In the genomic region with DNA sequence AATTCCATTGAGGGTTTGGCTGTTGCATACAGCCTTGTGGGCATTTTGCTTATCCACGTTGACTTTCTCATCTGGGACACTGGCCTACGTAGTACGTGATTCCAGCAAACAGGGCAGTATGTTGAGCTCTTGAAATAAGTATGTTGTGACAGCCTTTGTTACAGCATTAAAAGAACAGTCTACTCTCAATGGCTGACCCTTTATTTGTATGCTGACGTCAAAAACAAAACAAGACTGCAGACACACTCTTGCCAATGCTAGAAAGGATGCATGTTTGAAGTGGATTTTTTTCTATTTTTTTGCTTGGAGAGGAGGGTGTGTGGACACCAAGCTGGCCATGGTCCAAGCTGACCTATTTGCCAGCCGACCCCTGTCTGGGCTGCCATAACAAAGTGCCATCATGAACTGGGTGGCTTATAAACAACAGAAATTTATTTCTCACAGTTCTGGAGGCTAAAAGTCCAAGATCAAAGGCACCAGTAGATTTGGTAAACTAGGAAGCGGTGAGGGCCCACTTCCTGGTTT, we compare ENCODE assay signal across 8 cellular contexts. TPM values are rescaled to one million over a fixed set of nuclear protein-coding genes. Genes with fewer than 3 reads are reported as not detected.
DNase-seq lines count a peak whose midpoint lies in the region; ATAC-seq lines count a peak whose summit lies in the region.

No MANE protein-coding gene starts in this region.

- H3K9me3 Mint-ChIP-seq in activated CD8-positive, alpha-beta memory T cell treated with anti-CD3 and anti-CD28 coated beads, Interleukin-2, amount 10 ng/mL, durations not matched to agents 7 days and 5 days (ENCODE audit: low read depth) = no peaks in the 10 kb centered on the region
- H3K9me3 Mint-ChIP-seq in activated T-helper 17 cell treated with anti-CD3 and anti-CD28 coated beads, Interleukin-2, amount 50 U/mL, for 72 hours = no peaks in the 10 kb centered on the region

- ATAC-seq in activated CD8-positive, alpha-beta memory T cell treated with anti-CD3 and anti-CD28 coated beads, Interleukin-2, amount 10 ng/mL, durations not matched to agents 7 days and 5 days = no peak
- no peak for ATAC-seq in activated T-helper 17 cell treated with anti-CD3 and anti-CD28 coated beads, Interleukin-2, amount 50 U/mL, for 72 hours (replicated peaks)

- H3K36me3 Mint-ChIP-seq in activated CD8-positive, alpha-beta memory T cell treated with anti-CD3 and anti-CD28 coated beads, Interleukin-2, amount 10 ng/mL, durations not matched to agents 7 days and 5 days = peaks cover 6% of the 10 kb centered on the region
- peaks cover 19% of the 10 kb centered on the region for H3K36me3 Mint-ChIP-seq in activated T-helper 17 cell treated with anti-CD3 and anti-CD28 coated beads, Interleukin-2, amount 50 U/mL, for 72 hours (ENCODE audit: low read depth)

- H3K4me1 ChIP-seq in iPS-20b (ENCODE audit: insufficient read depth, low read length) = peaks cover 4% of the 10 kb centered on the region; the same call in 1 of the 2 replicates

- no peak overlapping the region for H3K9ac ChIP-seq in iPS-20b (ENCODE audit: low read depth, low read length)

- peak overlapping the region; percentile 77 for H3K27ac Mint-ChIP-seq in activated CD8-positive, alpha-beta memory T cell treated with anti-CD3 and anti-CD28 coated beads, Interleukin-2, amount 10 ng/mL, durations not matched to agents 7 days and 5 days
- H3K27ac Mint-ChIP-seq in activated T-helper 17 cell treated with anti-CD3 and anti-CD28 coated beads, Interleukin-2, amount 50 U/mL, for 72 hours = peak overlapping the region; percentile 90

- H3K27me3 Mint-ChIP-seq in activated CD8-positive, alpha-beta memory T cell treated with anti-CD3 and anti-CD28 coated beads, Interleukin-2, amount 10 ng/mL, durations not matched to agents 7 days and 5 days = peaks cover 11% of the 10 kb centered on the region
- peaks cover 6% of the 10 kb centered on the region for H3K27me3 Mint-ChIP-seq in activated T-helper 17 cell treated with anti-CD3 and anti-CD28 coated beads, Interleukin-2, amount 50 U/mL, for 72 hours

- peak overlapping the region; percentile 72 for H3K4me3 Mint-ChIP-seq in activated CD8-positive, alpha-beta memory T cell treated with anti-CD3 and anti-CD28 coated beads, Interleukin-2, amount 10 ng/mL, durations not matched to agents 7 days and 5 days
- peak overlapping the region; percentile 81 for H3K4me3 Mint-ChIP-seq in activated T-helper 17 cell treated with anti-CD3 and anti-CD28 coated beads, Interleukin-2, amount 50 U/mL, for 72 hours

- H3K27ac ChIP-seq in iPS-20b (ENCODE audit: low read length) = no peak overlapping the region
- H3K27ac ChIP-seq in substantia nigra (ENCODE audit: low read depth, low read length, poor library complexity, severe bottlenecking) = peak overlapping the region; percentile 76

- H3K9me3 ChIP-seq in iPS-20b (ENCODE audit: insufficient read depth, low read depth, low read length) = no peaks in the 10 kb centered on the region

- H3K4me1 Mint-ChIP-seq in activated CD8-positive, alpha-beta memory T cell treated with anti-CD3 and anti-CD28 coated beads, Interleukin-2, amount 10 ng/mL, durations not matched to agents 7 days and 5 days = peaks cover 21% of the 10 kb centered on the region
- H3K4me1 Mint-ChIP-seq in activated T-helper 17 cell treated with anti-CD3 and anti-CD28 coated beads, Interleukin-2, amount 50 U/mL, for 72 hours = peaks cover 2% of the 10 kb centered on the region

- peak overlapping the region; percentile 92; the same call in 1 of the 2 replicates for H3K4me3 ChIP-seq in iPS-20b (ENCODE audit: low read length)

- H3K27me3 ChIP-seq in iPS-20b (ENCODE audit: insufficient read depth, low read length) = no peaks in the 10 kb centered on the region

- peaks cover 28% of the 10 kb centered on the region for H3K36me3 ChIP-seq in iPS-20b (ENCODE audit: insufficient read depth, low read depth, low read length)

- CTCF ChIA-PET in activated CD8-positive, alpha-beta memory T cell treated with anti-CD3 and anti-CD28 coated beads, Interleukin-2, amount 10 ng/mL, durations not matched to agents 7 days and 5 days (lab: Charles Lee) = interaction anchor here (0.8 to 7.1 kb wide), 14 partner anchors 9 to 516 kb away, joined by 3 to 125 read pairs (median 4); partner anchors contain the start of genes DHX35, RALGAPB, RPRD1B and SNHG17

- no peak for DNase-seq in activated CD8-positive, alpha-beta memory T cell treated with anti-CD3 and anti-CD28 coated beads, Interleukin-2, amount 10 ng/mL, durations not matched to agents 7 days and 5 days
- no peak for DNase-seq in activated CD8-positive, alpha-beta memory T cell treated with anti-CD3 and anti-CD28 coated beads, Interleukin-2, amount 50 U/mL, for 4 hours
- DNase-seq in substantia nigra (lab: John Stamatoyannopoulos, UW) (peak in 2 of 49 donors; percentile 21 to 38), inferior parietal cortex (ENCODE audit: extremely low spot score) (no peak), KG1 (lab: John Stamatoyannopoulos, UW) (no peak)
- no peak for DNase-seq in stimulated activated CD4-positive, alpha-beta T cell treated with anti-CD3 and anti-CD28 coated beads, Interleukin-2, amount 100 ng/mL, for 48 hours

RNA-seq across cellular contexts. Expression of gene SNHG17, which starts 10.8 kb away (rescaled TPM):
- total RNA-seq in activated CD8-positive, alpha-beta memory T cell treated with anti-CD3 and anti-CD28 coated beads, Interleukin-2, amount 10 ng/mL, durations not matched to agents 7 days and 5 days = 100 to 1,000 TPM in 1 of 2 experiments, 10 to 100 TPM in 1; 92.3 to 123 TPM
- 100 to 1,000 TPM in 1 of 2 donors, 10 to 100 TPM in 1; 60.5 to 142 TPM for total RNA-seq in activated T-helper 17 cell treated with anti-CD3 and anti-CD28 coated beads, Interleukin-2, amount 50 U/mL, for 72 hours

RNA-seq across cellular contexts. Expression of gene RALGAPB, which starts 26.7 kb away (rescaled TPM):
- 10 to 100 TPM; 31.9 to 32.2 TPM for total RNA-seq in activated CD8-positive, alpha-beta memory T cell treated with anti-CD3 and anti-CD28 coated beads, Interleukin-2, amount 10 ng/mL, durations not matched to agents 7 days and 5 days
- total RNA-seq in activated T-helper 17 cell treated with anti-CD3 and anti-CD28 coated beads, Interleukin-2, amount 50 U/mL, for 72 hours = 10 to 100 TPM; 24.8 to 30.1 TPM
